16 cellular contexts compared by ENCODE assay signal in genomic region chr1:210151063-210151672, GRCh38.
DNase-seq lines count a peak whose midpoint lies in the region; ATAC-seq lines count a peak whose summit lies in the region.
"Had no signal": no experiment of that assay in that cellular context is flagged by ENCODE, and none has a peak within 500 bp of the region (broad histone marks: within the 10 kb centered on the region; RNA-seq: fewer than 3 reads in every experiment).

No MANE protein-coding gene starts in this region.

- no peaks in the 10 kb centered on the region for H3K9me3 Mint-ChIP-seq in natural killer cell treated with Interleukin-12 subunit alpha and Interleukin-12 subunit beta and Interleukin-15 and Interleukin-18, amount 100 ng/mL, for 72 hours
- H3K9me3 Mint-ChIP-seq: T-helper 2 cell treated with Interferon-gamma antibody and Interleukin-4, amounts not matched to agents 5 μg/mL and 100 μg/mL, for 36 hours had no signal

- peak; percentile 50 for DNase-seq in NCI-H2107 treated with DMSO at 0.1 percent for 48 hours (lab: John Stamatoyannopoulos, UW; ENCODE audit: unreplicated experiment)
- DNase-seq in NCI-H2107 (lab: John Stamatoyannopoulos, UW) = no peak
- DNase-seq in DMS79 treated with DMSO at 0.1 percent for 48 hours (lab: John Stamatoyannopoulos, UW) = peak; percentile 24
- peak; percentile 87 for DNase-seq in NCI-H2227 treated with DMSO at 0.1 percent for 48 hours (lab: John Stamatoyannopoulos, UW)
- DNase-seq in renal cortical epithelial cell (ENCODE audit: low read depth) = peak; percentile 68
- DNase-seq in HUDEP-2 (lab: John Stamatoyannopoulos, UW; ENCODE audit: unreplicated experiment in 76 of 76) = no peak
- no peak for DNase-seq in natural killer cell treated with Interleukin-12 subunit alpha and Interleukin-12 subunit beta and Interleukin-15 and Interleukin-18, amount 100 ng/mL, for 72 hours (ENCODE audit: low spot score)
- DNase-seq: C1 segment of cervical spinal cord, DND-41, KG1, NCI-H1694, NCI-H2171, NCI-H524 treated with DMSO at 0.1 percent for 48 hours, SHP77, SK-N-SH had no signal

- H3K27me3 Mint-ChIP-seq in natural killer cell treated with Interleukin-12 subunit alpha and Interleukin-12 subunit beta and Interleukin-15 and Interleukin-18, amount 100 ng/mL, for 72 hours = peaks cover 6 to 8% of the 10 kb centered on the region in 2 donors

- H3K4me3 Mint-ChIP-seq in natural killer cell treated with Interleukin-12 subunit alpha and Interleukin-12 subunit beta and Interleukin-15 and Interleukin-18, amount 100 ng/mL, for 72 hours = no peak overlapping the region
- H3K4me3 Mint-ChIP-seq: T-helper 2 cell treated with Interferon-gamma antibody and Interleukin-4, amounts not matched to agents 5 μg/mL and 100 μg/mL, for 36 hours had no signal

- ATAC-seq in natural killer cell treated with Interleukin-12 subunit alpha and Interleukin-12 subunit beta and Interleukin-15 and Interleukin-18, amount 100 ng/mL, for 72 hours = no peak

- H3K27ac Mint-ChIP-seq in natural killer cell treated with Interleukin-12 subunit alpha and Interleukin-12 subunit beta and Interleukin-15 and Interleukin-18, amount 100 ng/mL, for 72 hours = no peak overlapping the region
- H3K27ac Mint-ChIP-seq: T-helper 2 cell treated with Interferon-gamma antibody and Interleukin-4, amounts not matched to agents 5 μg/mL and 100 μg/mL, for 36 hours had no signal

- no peaks in the 10 kb centered on the region for H3K36me3 Mint-ChIP-seq in natural killer cell treated with Interleukin-12 subunit alpha and Interleukin-12 subunit beta and Interleukin-15 and Interleukin-18, amount 100 ng/mL, for 72 hours

- no peaks in the 10 kb centered on the region for H3K4me1 Mint-ChIP-seq in natural killer cell treated with Interleukin-12 subunit alpha and Interleukin-12 subunit beta and Interleukin-15 and Interleukin-18, amount 100 ng/mL, for 72 hours (ENCODE audit: low read depth in 2 of 2)

Comparison
In these comparisons a context has a peak if more than half of its experiments do, and no peak if none do; other contexts are left out.
1. DNase-seq: peak in NCI-H2107 treated with DMSO at 0.1 percent for 48 hours (single experiment), DMS79 treated with DMSO at 0.1 percent for 48 hours (single experiment), NCI-H2227 treated with DMSO at 0.1 percent for 48 hours (single experiment) and renal cortical epithelial cell (single experiment); none in NCI-H2107 (single experiment), HUDEP-2 (0 of 76) and natural killer cell treated with Interleukin-12 subunit alpha and Interleukin-12 subunit beta and Interleukin-15 and Interleukin-18, amount 100 ng/mL, for 72 hours (single experiment).